In genomic region chr1:150610576-150610975, GRCh38 we compare ENCODE assay signal across 1 cellular context.
TF ChIP-seq lines count a peak whose summit lies in the region.

No MANE protein-coding gene starts in this region.

TF ChIP-seq in GM23338, 12 proteins besides CTCF, POLR2A, EP300 and RAD21 (continued from another document):
- TF ChIP-seq, protein P1, sequence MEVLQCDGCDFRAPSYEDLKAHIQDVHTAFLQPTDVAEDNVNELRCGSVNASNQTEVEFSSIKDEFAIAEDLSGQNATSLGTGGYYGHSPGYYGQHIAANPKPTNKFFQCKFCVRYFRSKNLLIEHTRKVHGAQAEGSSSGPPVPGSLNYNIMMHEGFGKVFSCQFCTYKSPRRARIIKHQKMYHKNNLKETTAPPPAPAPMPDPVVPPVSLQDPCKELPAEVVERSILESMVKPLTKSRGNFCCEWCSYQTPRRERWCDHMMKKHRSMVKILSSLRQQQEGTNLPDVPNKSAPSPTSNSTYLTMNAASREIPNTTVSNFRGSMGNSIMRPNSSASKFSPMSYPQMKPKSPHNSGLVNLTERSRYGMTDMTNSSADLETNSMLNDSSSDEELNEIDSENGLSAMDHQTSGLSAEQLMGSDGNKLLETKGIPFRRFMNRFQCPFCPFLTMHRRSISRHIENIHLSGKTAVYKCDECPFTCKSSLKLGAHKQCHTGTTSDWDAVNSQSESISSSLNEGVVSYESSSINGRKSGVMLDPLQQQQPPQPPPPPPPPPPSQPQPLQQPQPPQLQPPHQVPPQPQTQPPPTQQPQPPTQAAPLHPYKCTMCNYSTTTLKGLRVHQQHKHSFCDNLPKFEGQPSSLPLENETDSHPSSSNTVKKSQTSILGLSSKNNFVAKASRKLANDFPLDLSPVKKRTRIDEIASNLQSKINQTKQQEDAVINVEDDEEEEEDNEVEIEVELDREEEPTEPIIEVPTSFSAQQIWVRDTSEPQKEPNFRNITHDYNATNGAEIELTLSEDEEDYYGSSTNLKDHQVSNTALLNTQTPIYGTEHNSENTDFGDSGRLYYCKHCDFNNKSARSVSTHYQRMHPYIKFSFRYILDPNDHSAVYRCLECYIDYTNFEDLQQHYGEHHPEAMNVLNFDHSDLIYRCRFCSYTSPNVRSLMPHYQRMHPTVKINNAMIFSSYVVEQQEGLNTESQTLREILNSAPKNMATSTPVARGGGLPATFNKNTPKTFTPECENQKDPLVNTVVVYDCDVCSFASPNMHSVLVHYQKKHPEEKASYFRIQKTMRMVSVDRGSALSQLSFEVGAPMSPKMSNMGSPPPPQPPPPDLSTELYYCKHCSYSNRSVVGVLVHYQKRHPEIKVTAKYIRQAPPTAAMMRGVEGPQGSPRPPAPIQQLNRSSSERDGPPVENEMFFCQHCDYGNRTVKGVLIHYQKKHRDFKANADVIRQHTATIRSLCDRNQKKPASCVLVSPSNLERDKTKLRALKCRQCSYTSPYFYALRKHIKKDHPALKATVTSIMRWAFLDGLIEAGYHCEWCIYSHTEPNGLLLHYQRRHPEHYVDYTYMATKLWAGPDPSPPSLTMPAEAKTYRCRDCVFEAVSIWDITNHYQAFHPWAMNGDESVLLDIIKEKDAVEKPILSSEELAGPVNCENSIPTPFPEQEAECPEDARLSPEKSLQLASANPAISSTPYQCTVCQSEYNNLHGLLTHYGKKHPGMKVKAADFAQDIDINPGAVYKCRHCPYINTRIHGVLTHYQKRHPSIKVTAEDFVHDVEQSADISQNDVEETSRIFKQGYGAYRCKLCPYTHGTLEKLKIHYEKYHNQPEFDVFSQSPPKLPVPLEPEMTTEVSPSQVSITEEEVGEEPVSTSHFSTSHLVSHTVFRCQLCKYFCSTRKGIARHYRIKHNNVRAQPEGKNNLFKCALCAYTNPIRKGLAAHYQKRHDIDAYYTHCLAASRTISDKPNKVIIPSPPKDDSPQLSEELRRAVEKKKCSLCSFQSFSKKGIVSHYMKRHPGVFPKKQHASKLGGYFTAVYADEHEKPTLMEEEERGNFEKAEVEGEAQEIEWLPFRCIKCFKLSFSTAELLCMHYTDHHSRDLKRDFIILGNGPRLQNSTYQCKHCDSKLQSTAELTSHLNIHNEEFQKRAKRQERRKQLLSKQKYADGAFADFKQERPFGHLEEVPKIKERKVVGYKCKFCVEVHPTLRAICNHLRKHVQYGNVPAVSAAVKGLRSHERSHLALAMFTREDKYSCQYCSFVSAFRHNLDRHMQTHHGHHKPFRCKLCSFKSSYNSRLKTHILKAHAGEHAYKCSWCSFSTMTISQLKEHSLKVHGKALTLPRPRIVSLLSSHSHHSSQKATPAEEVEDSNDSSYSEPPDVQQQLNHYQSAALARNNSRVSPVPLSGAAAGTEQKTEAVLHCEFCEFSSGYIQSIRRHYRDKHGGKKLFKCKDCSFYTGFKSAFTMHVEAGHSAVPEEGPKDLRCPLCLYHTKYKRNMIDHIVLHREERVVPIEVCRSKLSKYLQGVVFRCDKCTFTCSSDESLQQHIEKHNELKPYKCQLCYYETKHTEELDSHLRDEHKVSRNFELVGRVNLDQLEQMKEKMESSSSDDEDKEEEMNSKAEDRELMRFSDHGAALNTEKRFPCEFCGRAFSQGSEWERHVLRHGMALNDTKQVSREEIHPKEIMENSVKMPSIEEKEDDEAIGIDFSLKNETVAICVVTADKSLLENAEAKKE (CRISPR knock-in tag; IDR thresholded peaks at IDR 0.05): no peak
- TF ChIP-seq NANOG (IDR thresholded peaks at IDR 0.05; ENCODE audit: borderline replicate concordance) (no peak), ZNF114 (CRISPR knock-in tag; IDR thresholded peaks at IDR 0.05) (no peak), REST (IDR thresholded peaks at IDR 0.05; ENCODE audit: unreplicated experiment) (no peak), STAT1 (IDR thresholded peaks at IDR 0.05; ENCODE audit: unreplicated experiment) (no peak), EZH2 (IDR thresholded peaks at IDR 0.05; ENCODE audit: low read depth, unreplicated experiment) (no peak), POLR2AphosphoS5 (IDR thresholded peaks at IDR 0.05; ENCODE audit: low read depth) (no peak), CREB1 (CRISPR knock-in tag; IDR thresholded peaks at IDR 0.05; ENCODE audit: low read depth) (no peak), EZH2phosphoT487 (IDR thresholded peaks at IDR 0.05; ENCODE audit: unreplicated experiment) (no peak), JUNB (IDR thresholded peaks at IDR 0.05; ENCODE audit: unreplicated experiment) (no peak)
- TF ChIP-seq, protein P2, sequence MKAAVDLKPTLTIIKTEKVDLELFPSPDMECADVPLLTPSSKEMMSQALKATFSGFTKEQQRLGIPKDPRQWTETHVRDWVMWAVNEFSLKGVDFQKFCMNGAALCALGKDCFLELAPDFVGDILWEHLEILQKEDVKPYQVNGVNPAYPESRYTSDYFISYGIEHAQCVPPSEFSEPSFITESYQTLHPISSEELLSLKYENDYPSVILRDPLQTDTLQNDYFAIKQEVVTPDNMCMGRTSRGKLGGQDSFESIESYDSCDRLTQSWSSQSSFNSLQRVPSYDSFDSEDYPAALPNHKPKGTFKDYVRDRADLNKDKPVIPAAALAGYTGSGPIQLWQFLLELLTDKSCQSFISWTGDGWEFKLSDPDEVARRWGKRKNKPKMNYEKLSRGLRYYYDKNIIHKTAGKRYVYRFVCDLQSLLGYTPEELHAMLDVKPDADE (IDR thresholded peaks at IDR 0.05): no peak
